In the genomic region with DNA sequence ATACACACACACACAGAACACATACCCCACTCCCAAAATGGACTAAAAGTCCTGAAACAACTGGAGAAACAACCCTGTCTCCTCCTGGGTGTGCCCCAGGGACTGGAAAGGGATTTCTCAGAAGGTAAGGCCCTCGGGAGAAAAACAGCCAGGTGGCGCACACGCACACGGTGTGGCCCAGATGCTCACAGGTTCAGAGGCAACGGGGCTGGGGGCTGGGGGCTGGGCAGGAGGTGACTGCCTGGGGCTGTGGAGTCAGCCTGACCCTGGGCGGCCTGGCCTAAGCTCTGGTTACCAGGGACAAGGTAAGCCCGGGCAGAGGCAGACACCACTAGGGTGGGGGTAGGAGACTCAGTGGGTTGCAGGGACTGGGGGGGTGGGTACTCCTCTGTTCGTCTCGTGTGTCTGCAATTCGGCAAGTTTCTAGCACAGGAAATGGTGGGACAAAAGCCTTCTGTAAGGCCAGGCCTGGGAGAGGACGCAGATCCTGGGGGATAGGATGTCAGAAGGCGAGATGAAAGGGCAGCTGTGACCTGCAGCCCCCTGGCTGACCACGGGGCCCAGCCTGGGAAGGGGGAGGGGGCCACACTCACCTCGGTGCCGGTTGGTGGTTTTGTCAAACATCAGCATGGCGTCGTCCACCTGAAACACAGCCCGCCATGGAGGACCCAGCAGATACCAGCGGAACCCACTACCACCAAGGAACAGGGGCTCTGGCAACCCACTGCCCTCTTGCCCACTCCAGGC, we compare ENCODE assay signal across 21 cellular contexts. TPM values are rescaled to one million over a fixed set of nuclear protein-coding genes. Genes with fewer than 3 reads are reported as not detected.
DNase-seq lines count a peak whose midpoint lies in the region; ATAC-seq and TF ChIP-seq lines count a peak whose summit lies in the region.
"Had no signal": no experiment of that assay in that cellular context is flagged by ENCODE, and none has a peak within 500 bp of the region (broad histone marks: within the 10 kb centered on the region; RNA-seq: fewer than 3 reads in every experiment).

No MANE protein-coding gene starts in this region.

- DNase-seq in H9, result peak; percentile 91
- peak; percentile 31 for DNase-seq in NCI-H2171 treated with DMSO at 0.1 percent for 48 hours (lab: John Stamatoyannopoulos, UW)
- peak; percentile 89 for DNase-seq in endodermal cell
- no peak for DNase-seq in DMS153 (lab: John Stamatoyannopoulos, UW)
- DNase-seq: anterior cingulate cortex; effector memory CD4-positive, alpha-beta T cell; GF-D8; heart right ventricle; HFFc6; NCI-H2081 treated with DMSO at 0.1 percent for 48 hours; NCI-H748 treated with DMSO at 0.1 percent for 48 hours; occipital lobe; right cardiac atrium; stimulated activated CD4-positive, alpha-beta T cell treated with anti-CD3 and anti-CD28 coated beads, Interleukin-15, amount 100 ng/mL, for 24 hours had no signal

- H3K4ac ChIP-seq in H9 (ENCODE audit: low read depth, low read length), result no peak overlapping the region

- H3K4me3 ChIP-seq in endodermal cell (ENCODE audit: low read length), result no peak overlapping the region
- H3K4me3 ChIP-seq: heart right ventricle had no signal

- H3K9me3 Mint-ChIP-seq in H9, result no peaks in the 10 kb centered on the region
- H3K9me3 Mint-ChIP-seq in endodermal cell, result no peaks in the 10 kb centered on the region
- H3K9me3 Mint-ChIP-seq in nephron, result no peaks in the 10 kb centered on the region
- H3K9me3 Mint-ChIP-seq: HFFc6; stimulated activated memory B cell treated with anti-CD40 and anti-IgM and Interleukin-4, amounts not matched to agents 10 μg/mL and 1 μg/mL and 100 μg/mL, for 72 hours had no signal

- no peak overlapping the region for H2BK120ac ChIP-seq in H9 (ENCODE audit: low read depth, low read length, poor library complexity, severe bottlenecking)

- no peak overlapping the region for H3K23ac ChIP-seq in H9 (ENCODE audit: insufficient read length, low read depth, low read length)

- H4K91ac ChIP-seq in H9 (ENCODE audit: insufficient read length, low read depth, low read length), result no peak overlapping the region

- no peak overlapping the region for H3K56ac ChIP-seq in H9 (ENCODE audit: insufficient read length, low read depth, low read length)

- H4K8ac ChIP-seq in H9 (replicated peaks; ENCODE audit: insufficient read length, low read depth, low read length), result no peak overlapping the region

- WGBS in H9 (ENCODE audit: extremely low coverage, insufficient read length, low lambda C conversion rate), result no CpG with 5 or more reads among the region's 19 CpGs
- WGBS in endodermal cell (ENCODE audit: insufficient coverage in 1 of 2, insufficient read length in 1 of 2), 2 experiments, result 73 to 81% methylated on average over 10 to 19 of the region's 19 CpGs

- no peak overlapping the region for H2AFZ ChIP-seq in H9 (ENCODE audit: low read length)

- H3K27ac Mint-ChIP-seq in H9, result peak overlapping the region; percentile 24 to 79 (median 71); a peak in 5 of 7 replicates
- H3K27ac Mint-ChIP-seq in endodermal cell, result peak overlapping the region; percentile 25
- H3K27ac Mint-ChIP-seq in nephron, result peak overlapping the region; percentile 48 to 89 (median 76)
- H3K27ac Mint-ChIP-seq: HFFc6; stimulated activated memory B cell treated with anti-CD40 and anti-IgM and Interleukin-4, amounts not matched to agents 10 μg/mL and 1 μg/mL and 100 μg/mL, for 72 hours had no signal

- no peak overlapping the region for H2BK5ac ChIP-seq in H9 (ENCODE audit: insufficient read length, low read length)

- no peak overlapping the region for H3T11ph ChIP-seq in H9 (ENCODE audit: low read length)

- no peak overlapping the region for H2BK15ac ChIP-seq in H9 (ENCODE audit: low read depth, low read length)

- no peak overlapping the region for H3K14ac ChIP-seq in H9 (ENCODE audit: insufficient read depth, low read length)

- ATAC-seq in GM19455 (IDR thresholded peaks at IDR 0.05; ENCODE audit: unreplicated experiment) (no peak), GM21360 (IDR thresholded peaks at IDR 0.05; ENCODE audit: unreplicated experiment) (no peak), GM18909 (IDR thresholded peaks at IDR 0.05; ENCODE audit: poor library complexity, unreplicated experiment) (no peak)
- ATAC-seq: heart right ventricle; right cardiac atrium; stimulated activated memory B cell treated with anti-CD40 and anti-IgM and Interleukin-4, amounts not matched to agents 10 μg/mL and 1 μg/mL and 100 μg/mL, for 72 hours had no signal

- H3K4me1 ChIP-seq in H9 (ENCODE audit: insufficient read depth, low read length) (peaks cover 9% of the 10 kb centered on the region; the same call in 1 of the 2 replicates), endodermal cell (ENCODE audit: control insufficient read depth, insufficient read depth, low read length) (peaks cover 20% of the 10 kb centered on the region)
- H3K4me1 ChIP-seq: Caco-2 had no signal

- no peak overlapping the region for H2BK20ac ChIP-seq in H9 (ENCODE audit: low read depth, low read length, poor library complexity, severe bottlenecking)

- H3K9ac ChIP-seq in H9 (ENCODE audit: extremely low read depth, insufficient read length, low read length) (no peak overlapping the region), endodermal cell (ENCODE audit: extremely low read depth, low read length, poor library complexity, severe bottlenecking) (no peak overlapping the region)

- no peak overlapping the region for H3K4me3 Mint-ChIP-seq in H9
- no peak overlapping the region for H3K4me3 Mint-ChIP-seq in endodermal cell
- peak overlapping the region in 1 of 3 experiments; percentile 22 for H3K4me3 Mint-ChIP-seq in nephron
- H3K4me3 Mint-ChIP-seq: HFFc6; stimulated activated memory B cell treated with anti-CD40 and anti-IgM and Interleukin-4, amounts not matched to agents 10 μg/mL and 1 μg/mL and 100 μg/mL, for 72 hours had no signal

- H3K79me1 ChIP-seq in H9 (ENCODE audit: insufficient read depth, low read depth, low read length, poor library complexity, severe bottlenecking), result no peaks in the 10 kb centered on the region

- no peaks in the 10 kb centered on the region for H3K79me2 ChIP-seq in H9 (ENCODE audit: insufficient read depth, low read length)

- H4K20me1 ChIP-seq in H9 (ENCODE audit: control insufficient read depth, insufficient read depth, insufficient read length), result peaks cover 2% of the 10 kb centered on the region

- H3K27me3 Mint-ChIP-seq in H9 (ENCODE audit: low read depth), result no peaks in the 10 kb centered on the region; the same call in 1 of the 2 replicates
- H3K27me3 Mint-ChIP-seq in endodermal cell (ENCODE audit: insufficient read depth), result no peaks in the 10 kb centered on the region
- H3K27me3 Mint-ChIP-seq in nephron (ENCODE audit: low read depth), result no peaks in the 10 kb centered on the region

- H4K5ac ChIP-seq in H9 (ENCODE audit: insufficient read length, low read depth, low read length), result no peak overlapping the region

- H3K23me2 ChIP-seq in H9 (ENCODE audit: insufficient read length, low read depth, low read length, poor library complexity, severe bottlenecking), result no peaks in the 10 kb centered on the region

- H3K4me1 Mint-ChIP-seq in H9 (peaks cover 53 to 54% of the 10 kb centered on the region in 2 experiments), endodermal cell (peaks cover 36% of the 10 kb centered on the region), nephron (peaks cover 34% of the 10 kb centered on the region)

- H2BK12ac ChIP-seq in H9 (ENCODE audit: insufficient read length, low read depth, low read length), result no peak overlapping the region

- H3K4me2 ChIP-seq in H9 (ENCODE audit: insufficient read depth, insufficient read length, low read length), result no peak overlapping the region

- H2AK5ac ChIP-seq in H9 (ENCODE audit: insufficient read length, low read length), result no peak overlapping the region

- H3K36me3 Mint-ChIP-seq in H9 (ENCODE audit: insufficient read depth in 1 of 3, low read depth in 3 of 3) (peaks cover 42 to 81% (median 80%) of the 10 kb centered on the region in 3 experiments), endodermal cell (ENCODE audit: low read depth) (peaks cover 85% of the 10 kb centered on the region), nephron (ENCODE audit: low read depth) (peaks cover 63% of the 10 kb centered on the region)
- H3K36me3 Mint-ChIP-seq: stimulated activated memory B cell treated with anti-CD40 and anti-IgM and Interleukin-4, amounts not matched to agents 10 μg/mL and 1 μg/mL and 100 μg/mL, for 72 hours had no signal

- H3K9me3 ChIP-seq in H9 (ENCODE audit: control insufficient read depth, low read depth, low read length), result no peaks in the 10 kb centered on the region
- H3K9me3 ChIP-seq in endodermal cell (ENCODE audit: control insufficient read depth, low read length), result no peaks in the 10 kb centered on the region
- H3K9me3 ChIP-seq: Caco-2, heart right ventricle had no signal

- H3K36me3 ChIP-seq in endodermal cell (ENCODE audit: control insufficient read depth, insufficient read depth, low read length), result peaks cover 83% of the 10 kb centered on the region

- TF ChIP-seq CTCF in H9 (conservative IDR thresholded peaks at IDR 0.05), result peak; percentile 59; the same call in 2 of the 3 replicates
- TF ChIP-seq CTCF in endodermal cell (conservative IDR thresholded peaks at IDR 0.05), result peak; percentile 52
- no peak for TF ChIP-seq CTCF in nephron (IDR thresholded peaks at IDR 0.05; ENCODE audit: unreplicated experiment in 3 of 3)

- H3K27me3 ChIP-seq in H9 (ENCODE audit: insufficient read depth, low read length) (no peaks in the 10 kb centered on the region), endodermal cell (ENCODE audit: control insufficient read depth, insufficient read depth, low read length, poor library complexity, severe bottlenecking) (no peaks in the 10 kb centered on the region)

- no peak overlapping the region for H3K27ac ChIP-seq in H9 (ENCODE audit: insufficient read length, low read depth, low read length)
- H3K27ac ChIP-seq in endodermal cell (ENCODE audit: low read depth, low read length), result peak overlapping the region; percentile 67
- H3K27ac ChIP-seq: heart right ventricle had no signal

- no peak overlapping the region for H3K18ac ChIP-seq in H9 (ENCODE audit: insufficient read length, low read depth, low read length)

RNA-seq across cellular contexts. Expression of a gene that starts 10.4 kb away (rescaled TPM):
- 91.5 and 93.2 TPM in 2 replicates for total RNA-seq in H9 (2021)
- 100 to 1,000 TPM in 1 of 2 donors, 10 to 100 TPM in 1; 92.8 to 105 TPM for total RNA-seq in endodermal cell
- 123 TPM for polyA plus RNA-seq in endodermal cell (2013, experiment 1 of 2)
- polyA plus RNA-seq in endodermal cell (2013, experiment 2 of 2), result 104 TPM
- total RNA-seq: fibroblast of lung, HFFc6 had no signal
- polyA plus RNA-seq: fibroblast of lung had no signal

RNA-seq across cellular contexts. Expression of a gene that starts 31.0 kb away (rescaled TPM):
- total RNA-seq in H9 (2021) (not detected in 2 replicates), endodermal cell (not detected)
- polyA plus RNA-seq in endodermal cell (2013, experiment 1 of 2), result not detected
- polyA plus RNA-seq in endodermal cell (2013, experiment 2 of 2), result not detected
- total RNA-seq: Caco-2, fibroblast of lung, HFFc6, occipital lobe, right cardiac atrium had no signal
- polyA plus RNA-seq: right cardiac atrium had no signal

RNA-seq across cellular contexts. Expression of a gene that starts 56.5 kb away (rescaled TPM):
- total RNA-seq in H9 (2021) (1.4 and 2.1 TPM in 2 replicates), endodermal cell (1 to 10 TPM; 2.3 to 2.7 TPM)
- polyA plus RNA-seq in endodermal cell (2013, experiment 1 of 2), result 2.8 TPM
- polyA plus RNA-seq in endodermal cell (2013, experiment 2 of 2), result 4.0 TPM

Comparison
In these comparisons a context has a peak if more than half of its experiments do, and no peak if none do; other contexts are left out.
1. H3K27ac Mint-ChIP-seq: peak in every context shown above with its lines; median percentile 76 in nephron; 71 in H9; 25 in endodermal cell.
2. CTCF ChIP-seq: peak in H9 (single experiment) and endodermal cell (single experiment); none in nephron (0 of 3).